ENCODE assay signal across 10 cellular contexts in genomic region chr10:42864575-42864974, GRCh38.
DNase-seq lines count a peak whose midpoint lies in the region; ATAC-seq and TF ChIP-seq lines count a peak whose summit lies in the region.
"Had no signal": no experiment of that assay in that cellular context is flagged by ENCODE, and none has a peak within 500 bp of the region (broad histone marks: within the 10 kb centered on the region; RNA-seq: fewer than 3 reads in every experiment).

No MANE protein-coding gene starts in this region.

- H2AFZ ChIP-seq in neuronal stem cell (ENCODE audit: low read length) = no peak overlapping the region

- no peak overlapping the region for H3K23ac ChIP-seq in neuronal stem cell (ENCODE audit: low read depth, low read length, poor library complexity)

- no peak overlapping the region for H4K8ac ChIP-seq in neuronal stem cell (ENCODE audit: low read depth, low read length)

- no peak overlapping the region for H4K91ac ChIP-seq in neuronal stem cell (ENCODE audit: low read depth, low read length, poor library complexity)

- H3K36me3 ChIP-seq in neuronal stem cell (replicated peaks in 1 of 2; ENCODE audit: control insufficient read depth in 2 of 2, insufficient read depth in 2 of 2, low read length in 2 of 2) (no peaks in the 10 kb centered on the region), Peyer's patch (no peaks in the 10 kb centered on the region)
- H3K36me3 ChIP-seq: left lung, thyroid gland had no signal

- TF ChIP-seq POLR2A in Peyer's patch (IDR thresholded peaks at IDR 0.05) = no peak

- WGBS in neuronal stem cell (ENCODE audit: extremely low coverage in 2 of 2, insufficient read length in 2 of 2, insufficient replicate concordance in 1 of 2), 2 donors = no CpG with 5 or more reads among the region's 8 CpGs

- DNase-seq in GF-D8 (lab: John Stamatoyannopoulos, UW) (peak; percentile 36), NCI-H460 (ENCODE audit: extremely low read depth, low read depth) (peak; percentile 6), choroid plexus epithelial cell (ENCODE audit: low read depth) (peak; percentile 39), neuronal stem cell (ENCODE audit: low spot score) (no peak), Peyer's patch (no peak)
- DNase-seq in stimulated activated naive CD4-positive, alpha-beta T cell (lab: John Stamatoyannopoulos, UW) = no peak
- DNase-seq in stimulated activated naive CD8-positive, alpha-beta T cell treated with anti-CD3 and anti-CD28 coated beads, Interleukin-15, Interleukin-2, amounts not matched to agents 100 U/mL and 50 U/mL, for 24 hours = no peak
- DNase-seq: activated CD8-positive, alpha-beta T cell treated with anti-CD3 and anti-CD28 coated beads for 36 hours; left lung; thyroid gland had no signal

- H3K27me3 ChIP-seq in neuronal stem cell (ENCODE audit: control insufficient read depth in 3 of 3, insufficient read depth in 3 of 3, low read depth in 1 of 3, low read length in 3 of 3) (peaks cover 0 to 13% (median 0%) of the 10 kb centered on the region in 3 experiments), Peyer's patch (peaks cover 0 to 7% of the 10 kb centered on the region in 2 donors)

- no peak overlapping the region for H3K4ac ChIP-seq in neuronal stem cell (ENCODE audit: low read length)

- peak; percentile 58 for TF ChIP-seq CTCF in choroid plexus epithelial cell (conservative IDR thresholded peaks at IDR 0.05; ENCODE audit: low read depth, low read length)
- TF ChIP-seq CTCF in Peyer's patch (IDR thresholded peaks at IDR 0.05) = peak in 1 of 6 experiments; percentile 27

- H2BK120ac ChIP-seq in neuronal stem cell (ENCODE audit: low read depth, low read length) = no peak overlapping the region

- no peaks in the 10 kb centered on the region for H3K79me1 ChIP-seq in neuronal stem cell (ENCODE audit: low read depth, low read length)

- H2BK15ac ChIP-seq in neuronal stem cell (ENCODE audit: low read length) = no peak overlapping the region

- no peak overlapping the region for H3K27ac ChIP-seq in neuronal stem cell (replicated peaks; ENCODE audit: low read length)
- no peak overlapping the region for H3K27ac ChIP-seq in Peyer's patch
- H3K27ac ChIP-seq: left lung, thyroid gland had no signal

- H3K9me3 ChIP-seq in neuronal stem cell (replicated peaks in 1 of 2; ENCODE audit: control insufficient read depth in 2 of 2, insufficient read depth in 1 of 2, low read depth in 1 of 2, low read length in 2 of 2) (no peaks in the 10 kb centered on the region), Peyer's patch (no peaks in the 10 kb centered on the region)
- H3K9me3 ChIP-seq: left lung, thyroid gland had no signal

- H3K14ac ChIP-seq in neuronal stem cell (ENCODE audit: low read length) = no peak overlapping the region

- no peak overlapping the region for H2BK5ac ChIP-seq in neuronal stem cell (ENCODE audit: low read length)

- no peak overlapping the region for H3K4me2 ChIP-seq in neuronal stem cell (ENCODE audit: insufficient read depth, low read length, poor library complexity, severe bottlenecking)

- H3K4me1 ChIP-seq in neuronal stem cell (ENCODE audit: control insufficient read depth in 2 of 2, insufficient read depth in 1 of 2, low read depth in 1 of 2, low read length in 2 of 2) (no peaks in the 10 kb centered on the region), Peyer's patch (peaks cover 0 to 13% (median 3%) of the 10 kb centered on the region in 4 donors)

- H3K4me3 ChIP-seq in choroid plexus epithelial cell (ENCODE audit: low read depth, low read length) = no peak overlapping the region
- no peak overlapping the region for H3K4me3 ChIP-seq in neuronal stem cell (ENCODE audit: low read length in 2 of 2)
- H3K4me3 ChIP-seq in Peyer's patch = no peak overlapping the region
- H3K4me3 ChIP-seq: left lung, thyroid gland had no signal

- H2BK12ac ChIP-seq in neuronal stem cell (ENCODE audit: low read length) = no peak overlapping the region

- peak overlapping the region; percentile 53 for H3K18ac ChIP-seq in neuronal stem cell (ENCODE audit: low read length)

- no peak for ATAC-seq in stimulated activated naive CD8-positive, alpha-beta T cell treated with anti-CD3 and anti-CD28 coated beads, Interleukin-15, Interleukin-2, amounts not matched to agents 100 U/mL and 50 U/mL, for 24 hours
- ATAC-seq: activated CD8-positive, alpha-beta T cell treated with anti-CD3 and anti-CD28 coated beads for 36 hours; left lung had no signal

- no peak overlapping the region for H3K9ac ChIP-seq in neuronal stem cell (ENCODE audit: low read depth, low read length, poor library complexity)

- H2AK5ac ChIP-seq in neuronal stem cell (ENCODE audit: low read depth, low read length) = no peak overlapping the region

Comparison
In these comparisons a context has a peak if more than half of its experiments do, and no peak if none do; other contexts are left out.
1. DNase-seq: peak in GF-D8 (single experiment), NCI-H460 (single experiment) and choroid plexus epithelial cell (single experiment); none in neuronal stem cell (single experiment), stimulated activated naive CD4-positive, alpha-beta T cell (0 of 6), stimulated activated naive CD8-positive, alpha-beta T cell treated with anti-CD3 and anti-CD28 coated beads, Interleukin-15, Interleukin-2, amounts not matched to agents 100 U/mL and 50 U/mL, for 24 hours (single experiment) and Peyer's patch (0 of 3).